ENCODE assay signal across 12 cellular contexts in genomic region chr20:33433465-33433864, GRCh38. TPM values are rescaled to one million over a fixed set of nuclear protein-coding genes. Genes with fewer than 3 reads are reported as not detected.
DNase-seq lines count a peak whose midpoint lies in the region; ATAC-seq and TF ChIP-seq lines count a peak whose summit lies in the region.
"Had no signal": no experiment of that assay in that cellular context is flagged by ENCODE, and none has a peak within 500 bp of the region (broad histone marks: within the 10 kb centered on the region; RNA-seq: fewer than 3 reads in every experiment).

No MANE protein-coding gene starts in this region.

- H3K27ac ChIP-seq in breast epithelium (peak overlapping the region; percentile 27 to 45), mammary epithelial cell (ENCODE audit: insufficient read depth, low read depth, low read length) (no peak overlapping the region), aorta (ENCODE audit: low read depth in 1 of 2, low read length in 2 of 2) (peak overlapping the region; percentile 24 to 93)

- peak; percentile 91 for ATAC-seq in aorta (ENCODE audit: low FRiP score)
- no peak for ATAC-seq in HG02763 (IDR thresholded peaks at IDR 0.05; ENCODE audit: unreplicated experiment)
- ATAC-seq: activated T-helper 17 cell treated with anti-CD3 and anti-CD28 coated beads, Interleukin-2, amount 50 U/mL, for 72 hours had no signal

- H2AFZ ChIP-seq in mammary epithelial cell (ENCODE audit: low read depth, low read length), result no peak overlapping the region

- in situ Hi-C loops in mammary epithelial cell (cut with MboI; ENCODE audit: low sequenced_read_pairs in 2 of 2), result no loop called here

- H3K4me3 ChIP-seq in breast epithelium, result no peak overlapping the region
- H3K4me3 ChIP-seq in mammary epithelial cell (replicated peaks in 1 of 3; ENCODE audit: insufficient read depth in 1 of 3, low read depth in 2 of 3, low read length in 3 of 3), result no peak overlapping the region
- no peak overlapping the region for H3K4me3 ChIP-seq in aorta (ENCODE audit: low read length in 2 of 2)
- no peak overlapping the region for H3K4me3 ChIP-seq in MG63

- H3K9me3 ChIP-seq in breast epithelium, result no peaks in the 10 kb centered on the region
- H3K9me3 ChIP-seq in mammary epithelial cell (replicated peaks; ENCODE audit: insufficient read depth, low read length), result no peaks in the 10 kb centered on the region
- no peaks in the 10 kb centered on the region for H3K9me3 ChIP-seq in aorta (ENCODE audit: control insufficient read depth, low read length)
- no peaks in the 10 kb centered on the region for H3K9me3 ChIP-seq in MG63

- intact Hi-C loops in breast epithelium (cut with DNase I; ENCODE audit: low total_unique reads), result no loop called here
- intact Hi-C loops in mammary epithelial cell (cut with micrococcal nuclease), result no loop called here
- intact Hi-C loops in head of caudate nucleus (cut with DNase I), result no loop called here
- intact Hi-C loops in aorta (cut with DNase I), result no loop called here

- H3K79me2 ChIP-seq in mammary epithelial cell (ENCODE audit: insufficient read depth, low read length), result no peaks in the 10 kb centered on the region

- no peak overlapping the region for H3K9ac ChIP-seq in mammary epithelial cell (ENCODE audit: insufficient read depth, low read length)

- no peak for DNase-seq in breast epithelium (ENCODE audit: low spot score in 2 of 2)
- DNase-seq in mammary epithelial cell, result no peak
- DNase-seq in head of caudate nucleus, result peak in 35 of 42 donors; percentile 15 to 76 (median 43)
- peak; percentile 17 for DNase-seq in occipital lobe (lab: John Stamatoyannopoulos, UW)
- peak; percentile 90 for DNase-seq in aorta
- no peak for DNase-seq in HUDEP-2 (lab: John Stamatoyannopoulos, UW; ENCODE audit: unreplicated experiment in 76 of 76)
- no peak for DNase-seq in MG63
- DNase-seq: 8988T; activated CD4-positive, alpha-beta T cell treated with anti-CD3 and anti-CD28 coated beads for 1 hour; NCI-H187 had no signal

- TF ChIP-seq POLR2A in breast epithelium (IDR thresholded peaks at IDR 0.05), result no peak

- no TSS peak for BruUV-seq in mammary epithelial cell (replicated peaks; lab: Mats Ljungman, UMichigan)

- H4K20me1 ChIP-seq in mammary epithelial cell (ENCODE audit: insufficient read depth, low read length), result no peaks in the 10 kb centered on the region

- CTCF ChIA-PET in mammary epithelial cell (lab: Charles Lee; ENCODE audit: low non-redundant PET), result no interaction called here

- H3K36me3 ChIP-seq in breast epithelium (no peaks in the 10 kb centered on the region), mammary epithelial cell (ENCODE audit: insufficient read depth, low read length) (no peaks in the 10 kb centered on the region), aorta (ENCODE audit: control insufficient read depth in 1 of 2, insufficient read depth in 2 of 2, low read length in 1 of 2) (peaks cover 0 to 3% of the 10 kb centered on the region in 2 donors), MG63 (no peaks in the 10 kb centered on the region)

- no peak overlapping the region for H3K4me2 ChIP-seq in mammary epithelial cell (ENCODE audit: insufficient read depth, low read depth, low read length)

- 84% methylated on average over 5 of the region's 6 CpGs for WGBS in mammary epithelial cell (ENCODE audit: low coverage, missing lambda C conversion rate)
- WGBS in aorta, 2 donors, result 2 to 6% methylated on average over 6 of the region's 6 CpGs

- dilution Hi-C loops in mammary epithelial cell (cut with HindIII; ENCODE audit: low sequenced_read_pairs), result no loop called here

- H3K4me1 ChIP-seq in breast epithelium (no peaks in the 10 kb centered on the region), mammary epithelial cell (ENCODE audit: insufficient read depth, low read length) (no peaks in the 10 kb centered on the region), aorta (ENCODE audit: control insufficient read depth in 1 of 2, insufficient read depth in 2 of 2, low read length in 2 of 2) (peaks cover 2 to 4% of the 10 kb centered on the region in 2 donors)

- TF ChIP-seq CTCF in breast epithelium (IDR thresholded peaks at IDR 0.05) (no peak), mammary epithelial cell (conservative IDR thresholded peaks at IDR 0.05 in 1 of 2, IDR thresholded peaks at IDR 0.05 in 1 of 2; ENCODE audit: extremely low read depth in 1 of 2, insufficient read depth in 1 of 2, low read depth in 1 of 2, low read length in 2 of 2) (no peak)

- H3K27me3 ChIP-seq in breast epithelium (no peaks in the 10 kb centered on the region), mammary epithelial cell (ENCODE audit: insufficient read depth, low read length) (no peaks in the 10 kb centered on the region), aorta (ENCODE audit: control insufficient read depth in 1 of 2, insufficient read depth in 2 of 2, low read length in 1 of 2) (no peaks in the 10 kb centered on the region), MG63 (no peaks in the 10 kb centered on the region)

RNA-seq across cellular contexts. Expression of gene SNTA1, which starts 10.1 kb away (rescaled TPM):
- total RNA-seq in breast epithelium (100 to 1,000 TPM in 1 of 3 donors, 10 to 100 TPM in 2; 19.3 to 121 (median 21.1) TPM), mammary epithelial cell (10 to 100 TPM in 1 of 2 donors, 1 to 10 TPM in 1; 9.4 to 11.7 TPM), occipital lobe (15.6 TPM), aorta (10 to 100 TPM; 37.5 to 43.2 TPM)
- polyA plus RNA-seq in mammary epithelial cell (8.1 TPM), aorta (10 to 100 TPM; 46.3 to 61.4 TPM)
- 10.4 TPM for polyA minus RNA-seq in mammary epithelial cell
- total RNA-seq in MG63 (2014; rRNA removed; shearing (Covaris generic); ENCODE audit: low replicate concordance), result 14.0 and 15.7 TPM in 2 replicates

RNA-seq across cellular contexts. Expression of gene CDK5RAP1, which starts 32.1 kb away (rescaled TPM):
- total RNA-seq in breast epithelium (10 to 100 TPM; 21.8 to 32.4 (median 29.4) TPM), mammary epithelial cell (10 to 100 TPM; 20.7 to 35.5 TPM), occipital lobe (20.4 TPM), aorta (10 to 100 TPM; 23.4 to 23.9 TPM)
- polyA plus RNA-seq in mammary epithelial cell (37.1 TPM), aorta (10 to 100 TPM; 16.8 to 65.7 TPM)
- 24.9 TPM for polyA minus RNA-seq in mammary epithelial cell
- 25.2 and 52.2 TPM in 2 replicates for total RNA-seq in MG63 (2014; rRNA removed; shearing (Covaris generic); ENCODE audit: low replicate concordance)

RNA-seq across cellular contexts. Expression of gene CBFA2T2, which starts 56.4 kb away (rescaled TPM):
- total RNA-seq in breast epithelium (10 to 100 TPM; 10.9 to 20.9 (median 17.0) TPM), mammary epithelial cell (10 to 100 TPM; 10.5 to 13.7 TPM), occipital lobe (24.3 TPM), aorta (10 to 100 TPM; 15.7 to 20.2 TPM)
- polyA plus RNA-seq in mammary epithelial cell (6.0 TPM), aorta (1 to 10 TPM; 2.1 to 8.2 TPM)
- polyA minus RNA-seq in mammary epithelial cell, result 14.1 TPM
- total RNA-seq in MG63 (2014; rRNA removed; shearing (Covaris generic); ENCODE audit: low replicate concordance), result 7.2 and 7.5 TPM in 2 replicates

Comparison
In these comparisons a context has a peak if more than half of its experiments do, and no peak if none do; other contexts are left out.
1. DNase-seq: peak in head of caudate nucleus (35 of 42), occipital lobe (single experiment) and aorta (2 of 2); none in breast epithelium (0 of 2), mammary epithelial cell (single experiment), HUDEP-2 (0 of 76) and MG63 (single experiment).